8 cellular contexts compared by ENCODE assay signal in genomic region chr7:27586825-27587224, GRCh38.
DNase-seq lines count a peak whose midpoint lies in the region; ATAC-seq and TF ChIP-seq lines count a peak whose summit lies in the region.

No MANE protein-coding gene starts in this region.

- no peaks in the 10 kb centered on the region for H3K4me1 ChIP-seq in esophagus muscularis mucosa

- DNase-seq in GM12864 (ENCODE audit: low read depth) (peak; percentile 16), WERI-Rb-1 (peak; percentile 37), HCEC 1CT (no peak), esophagus muscularis mucosa (ENCODE audit: extremely low spot score) (no peak), Right ventricle myocardium superior (no peak)
- DNase-seq in stimulated activated CD4-positive, alpha-beta T cell treated with anti-CD3 and anti-CD28 coated beads, Interleukin-4, amount 100 ng/mL, for 24 hours = no peak

- WGBS in esophagus muscularis mucosa = 98% methylated on average over 6 of the region's 8 CpGs

- peaks cover 6% of the 10 kb centered on the region for H3K36me3 Mint-ChIP-seq in IgD-negative memory B cell

- H3K4me3 ChIP-seq in GM12864 (ENCODE audit: low read depth, low read length) (no peak overlapping the region), WERI-Rb-1 (ENCODE audit: low read depth, low read length) (no peak overlapping the region), esophagus muscularis mucosa (no peak overlapping the region)

- peak overlapping the region in 1 of 3 donors; percentile 59 for H3K27ac Mint-ChIP-seq in IgD-negative memory B cell

- H3K27me3 ChIP-seq in WERI-Rb-1 (ENCODE audit: insufficient read depth, low read depth, severe bottlenecking) = no peaks in the 10 kb centered on the region
- H3K27me3 ChIP-seq in esophagus muscularis mucosa = no peaks in the 10 kb centered on the region

- TF ChIP-seq POLR2A in esophagus muscularis mucosa (IDR thresholded peaks at IDR 0.05; ENCODE audit: low read depth) = no peak

- TF ChIP-seq EP300 in esophagus muscularis mucosa (IDR thresholded peaks at IDR 0.05) = no peak

- ATAC-seq in GM21717 (IDR thresholded peaks at IDR 0.05; ENCODE audit: unreplicated experiment) (peak; percentile 92), Right ventricle myocardium superior (ENCODE audit: poor library complexity) (no peak)

- no peaks in the 10 kb centered on the region for H3K9me3 Mint-ChIP-seq in IgD-negative memory B cell

- TF ChIP-seq CTCF in GM12864 (IDR thresholded peaks at IDR 0.05; ENCODE audit: low read depth, low read length, missing control alignments) (no peak), WERI-Rb-1 (IDR thresholded peaks at IDR 0.05; ENCODE audit: low read depth, low read length) (no peak), esophagus muscularis mucosa (IDR thresholded peaks at IDR 0.05) (no peak)

- H3K27me3 Mint-ChIP-seq in IgD-negative memory B cell = peaks cover 8% of the 10 kb centered on the region

- intact Hi-C loops in esophagus muscularis mucosa (cut with DNase I) (no loop called here), Right ventricle myocardium superior (cut with DNase I) (loop anchor here (10.0 kb wide), 1 partner anchor 382 kb away; the partner anchor contains the start of gene HOXA13)

- peak overlapping the region in 3 of 4 donors; percentile 18 to 88 (median 87) for H3K4me3 Mint-ChIP-seq in IgD-negative memory B cell

- H3K36me3 ChIP-seq in WERI-Rb-1 (no peaks in the 10 kb centered on the region), esophagus muscularis mucosa (peaks cover 0 to 2% (median 0%) of the 10 kb centered on the region in 4 donors)

- peaks cover 13 to 20% (median 16%) of the 10 kb centered on the region in 3 donors for H3K4me1 Mint-ChIP-seq in IgD-negative memory B cell

- no peaks in the 10 kb centered on the region for H3K9me3 ChIP-seq in WERI-Rb-1 (ENCODE audit: severe bottlenecking)
- no peaks in the 10 kb centered on the region for H3K9me3 ChIP-seq in esophagus muscularis mucosa

- no peak overlapping the region for H3K27ac ChIP-seq in WERI-Rb-1
- no peak overlapping the region for H3K27ac ChIP-seq in esophagus muscularis mucosa (replicated peaks in 1 of 4)

Comparison
In these comparisons a context has a peak if more than half of its experiments do, and no peak if none do; other contexts are left out.
1. DNase-seq: peak in GM12864 (single experiment) and WERI-Rb-1 (single experiment); none in HCEC 1CT (single experiment), stimulated activated CD4-positive, alpha-beta T cell treated with anti-CD3 and anti-CD28 coated beads, Interleukin-4, amount 100 ng/mL, for 24 hours (single experiment), esophagus muscularis mucosa (single experiment) and Right ventricle myocardium superior (single experiment).